In the genomic region with DNA sequence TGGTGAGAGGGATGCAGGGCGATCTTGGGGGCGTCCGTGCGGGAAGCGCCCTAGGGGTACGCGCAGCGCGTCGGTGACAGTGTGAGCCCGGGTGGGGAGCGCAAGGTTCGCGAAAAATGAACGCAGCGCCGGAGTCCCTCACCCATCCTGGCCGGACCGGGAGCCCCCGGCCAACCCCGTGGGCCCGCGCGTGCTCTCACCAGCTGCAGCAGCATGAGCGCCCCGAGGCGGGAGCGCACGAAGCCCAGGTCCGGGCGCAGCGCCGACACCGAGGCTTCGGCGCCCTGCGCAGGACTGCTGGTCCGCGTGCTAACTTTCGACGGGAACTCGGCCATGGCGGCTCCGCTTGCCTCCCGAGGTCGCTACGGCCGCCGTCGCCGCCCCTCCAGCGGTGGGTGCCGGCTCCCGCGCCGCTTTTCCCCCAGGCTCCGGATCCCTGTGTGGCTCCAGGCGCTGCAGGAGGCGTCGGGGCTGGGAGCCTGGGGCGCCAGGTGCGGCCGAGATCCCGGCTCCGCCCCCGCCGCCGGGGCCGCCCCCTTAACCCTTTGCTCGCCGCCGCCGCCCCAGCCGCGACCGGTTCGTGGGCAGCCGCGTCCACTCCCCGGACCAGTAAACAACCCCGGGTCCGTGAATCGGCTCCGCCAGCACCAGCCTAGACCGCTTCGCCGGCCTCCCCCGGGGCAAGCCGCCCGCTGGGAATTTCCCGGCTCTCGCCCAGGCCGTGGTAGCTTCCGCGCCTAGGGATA, we compare ENCODE assay signal across 8 cellular contexts. TPM values are rescaled to one million over a fixed set of nuclear protein-coding genes. Genes with fewer than 3 reads are reported as not detected.
A peak's percentile ranks its signal among the peaks of the same experiment; 100 is the strongest.
DNase-seq lines count a peak whose midpoint lies in the region; ATAC-seq, FAIRE-seq and TF ChIP-seq lines count a peak whose summit lies in the region.

PLLP (minus strand) TSS at position 467 of the 746 bp plus-strand sequence; CDS start at position 335, 132 bp downstream.

- peak; percentile 61 for TF ChIP-seq RAD21 in HepG2 (CRISPR knock-in tag; IDR thresholded peaks at IDR 0.05)

- peak within 1 kb of the TSS in 4 of 7 donors; percentile 32 to 83 (median 64) for H3K27ac Mint-ChIP-seq in CD4-positive, alpha-beta memory T cell

- FAIRE-seq in HepG2 (lab: Jason Lieb, UNC), result no peak

- TF ChIP-seq POLR2A in HepG2 (IDR thresholded peaks at IDR 0.05; ENCODE audit: insufficient read depth in 1 of 2, low read depth in 2 of 2, low read length in 2 of 2), result peak; percentile 52 to 91; a peak in 3 of 4 replicates

- CTCF ChIA-PET in CD4-positive, alpha-beta memory T cell (lab: Charles Lee; ENCODE audit: partially characterized antibody), result interaction anchor here (1.5 kb wide), 1 partner anchor 11 kb away, joined by 3 read pairs; no protein-coding TSS in a partner anchor
- CTCF ChIA-PET in HepG2 (lab: Yijun Ruan, JAX; ENCODE audit: low intra/inter-chr PET ratio, low total read pairs), result no interaction called here

- H3K27me3 ChIP-seq in CD4-positive, alpha-beta memory T cell (ENCODE audit: insufficient read depth, low read length), result no peaks in the 10 kb centered on the region
- peaks cover 1 to 6% of the 10 kb centered on the region in 2 experiments; a peak in 1 of 5 replicates for H3K27me3 ChIP-seq in HepG2 (ENCODE audit: control insufficient read depth in 1 of 2, insufficient read depth in 2 of 2, low read length in 2 of 2)

- H3K9ac ChIP-seq in HepG2 (ENCODE audit: insufficient read depth, low read depth, low read length), result peak within 1 kb of the TSS; percentile 78

- POLR2A ChIA-PET in CD4-positive, alpha-beta memory T cell (lab: Charles Lee; ENCODE audit: partially characterized antibody), result interaction anchor here (0.6 to 1.8 kb wide), 3 partner anchors 15 to 178 kb away, joined by 3 to 5 read pairs (median 5); partner anchors contain the start of genes ARL2BP and POLR2C
- POLR2A ChIA-PET in HepG2 (lab: Yijun Ruan, JAX), result interaction anchor here (2.3 to 3.1 kb wide), 2 partner anchors 39 to 88 kb away, joined by 8 to 14 read pairs; partner anchors contain the start of genes ARL2BP and CX3CL1

- DNase-seq in CD4-positive, alpha-beta memory T cell, result peak in 4 of 5 donors; percentile 27 to 48 (median 39)
- DNase-seq in HT-29 (ENCODE audit: low spot score), result peak; percentile 52
- DNase-seq in activated CD4-positive, alpha-beta T cell treated with anti-CD3 and anti-CD28 coated beads for 4 hours, result peak; percentile 40 to 41
- DNase-seq in dermis blood vessel endothelial cell, result peak; percentile 54
- DNase-seq in HepG2 (ENCODE audit: low spot score), result no peak
- peak in 2 of 3 experiments; percentile 26 to 48 for DNase-seq in stimulated activated CD4-positive, alpha-beta T cell treated with anti-CD3 and anti-CD28 coated beads, TNF-alpha, amount 100 ng/mL, for 4 hours (ENCODE audit: low read depth in 3 of 3)
- DNase-seq in DMS79 treated with DMSO at 0.1 percent for 48 hours (lab: John Stamatoyannopoulos, UW), result no peak

- 16% methylated on average over 47 of the region's 95 CpGs for WGBS in HepG2 (ENCODE audit: low lambda C conversion rate)

- in situ Hi-C loops in HepG2 (cut with HindIII; ENCODE audit: extremely low pct_ligation_motif_present, low pct_unique_long_range_greater_than_20kb), result loop anchor here (5.0 kb wide), 1 partner anchor 97 kb away; the partner anchor contains the start of genes PSME3IP1 and RSPRY1

- peaks cover 31% of the 10 kb centered on the region for H3K4me1 ChIP-seq in CD4-positive, alpha-beta memory T cell (ENCODE audit: insufficient read depth, low read length)
- peaks cover 86% of the 10 kb centered on the region for H3K4me1 ChIP-seq in HepG2 (ENCODE audit: insufficient read depth, low read length)

- peaks cover 7% of the 10 kb centered on the region in 2 donors for H3K27me3 Mint-ChIP-seq in CD4-positive, alpha-beta memory T cell

- H3K4me2 ChIP-seq in HepG2 (ENCODE audit: low read depth, low read length), result peak within 1 kb of the TSS; percentile 89

- H3K79me2 ChIP-seq in HepG2 (ENCODE audit: insufficient read depth, low read length), result peaks cover 36% of the 10 kb centered on the region

- H2AFZ ChIP-seq in HepG2 (ENCODE audit: low read length), result peak within 1 kb of the TSS; percentile 1

- H3K9me3 Mint-ChIP-seq in CD4-positive, alpha-beta memory T cell, result peaks cover 0 to 2% (median 0%) of the 10 kb centered on the region in 8 donors

- H3K4me1 Mint-ChIP-seq in CD4-positive, alpha-beta memory T cell, result peaks cover 14 to 40% (median 24%) of the 10 kb centered on the region in 4 donors

- TF ChIP-seq CTCF in HepG2 (CRISPR knock-in tag; IDR thresholded peaks at IDR 0.05), result no peak; the same call in 1 of the 2 replicates

- peak within 1 kb of the TSS; percentile 65 to 84 (median 76) for H3K4me3 Mint-ChIP-seq in CD4-positive, alpha-beta memory T cell

- no peaks in the 10 kb centered on the region for H3K36me3 Mint-ChIP-seq in CD4-positive, alpha-beta memory T cell

- TF ChIP-seq EP300 in HepG2 (IDR thresholded peaks at IDR 0.05; ENCODE audit: low read depth in 2 of 2, low read length in 2 of 2) (no peak), HepG2 (CRISPR knock-in tag; IDR thresholded peaks at IDR 0.05; ENCODE audit: borderline replicate concordance) (peak; percentile 31; the same call in 1 of the 2 replicates)

- H3K36me3 ChIP-seq in CD4-positive, alpha-beta memory T cell (ENCODE audit: insufficient read depth, low read length), result no peaks in the 10 kb centered on the region
- H3K36me3 ChIP-seq in HepG2 (replicated peaks in 1 of 2; ENCODE audit: control insufficient read depth in 1 of 2, insufficient read depth in 2 of 2, low read length in 2 of 2), result no peaks in the 10 kb centered on the region

- no TSS peak for BruUV-seq in HepG2 (replicated peaks; lab: Mats Ljungman, UMichigan)

- ATAC-seq in HepG2 (peak; percentile 68), HG03565 (IDR thresholded peaks at IDR 0.05; ENCODE audit: unreplicated experiment) (no peak)

- no peak within 1 kb of the TSS for H3K27ac ChIP-seq in CD4-positive, alpha-beta memory T cell (ENCODE audit: low read depth, low read length)
- H3K27ac ChIP-seq in HepG2 (ENCODE audit: extremely low read length, insufficient read depth, low read length), result peak within 1 kb of the TSS; percentile 76

- H3K4me3 ChIP-seq in CD4-positive, alpha-beta memory T cell (ENCODE audit: low read length in 2 of 2), result peak within 1 kb of the TSS in 1 of 2 donors; percentile 54
- H3K4me3 ChIP-seq in HepG2 (replicated peaks in 1 of 3; ENCODE audit: insufficient read depth in 1 of 3, low read depth in 2 of 3, low read length in 3 of 3), result peak within 1 kb of the TSS; percentile 75 to 91 (median 78)

- intact Hi-C loops in CD4-positive, alpha-beta memory T cell (cut with micrococcal nuclease), result loop anchor here (1.0 to 5.0 kb wide), 2 partner anchors 16 to 37 kb away; partner anchors contain the start of gene ARL2BP
- intact Hi-C loops in HepG2 (cut with micrococcal nuclease; ENCODE audit: unreplicated experiment), result loop anchor here (5.0 kb wide), 2 partner anchors 97 to 202 kb away; partner anchors contain the start of genes PSME3IP1 and RSPRY1

- no peaks in the 10 kb centered on the region for H4K20me1 ChIP-seq in HepG2 (ENCODE audit: insufficient read depth, low read length)

- H3K9me3 ChIP-seq in CD4-positive, alpha-beta memory T cell (ENCODE audit: control insufficient read depth in 1 of 2, low read length in 2 of 2), result no peaks in the 10 kb centered on the region
- no peaks in the 10 kb centered on the region for H3K9me3 ChIP-seq in HepG2 (ENCODE audit: low read length)

TF ChIP-seq in HepG2, 621 proteins besides CTCF, POLR2A, EP300 and RAD21 (continues in another document):
- TF ChIP-seq ZFP36L2 (CRISPR knock-in tag; IDR thresholded peaks at IDR 0.05) (no peak), HES4 (CRISPR knock-in tag; IDR thresholded peaks at IDR 0.05; ENCODE audit: borderline replicate concordance) (peak; percentile 99), TAF1 (CRISPR knock-in tag; IDR thresholded peaks at IDR 0.05) (peak; percentile 97), TBL1XR1 (IDR thresholded peaks at IDR 0.05; ENCODE audit: borderline replicate concordance, low read length, partially characterized antibody) (no peak), ZNF143 (CRISPR knock-in tag; IDR thresholded peaks at IDR 0.05) (peak; percentile 50; the same call in 1 of the 2 replicates), ZNF12 (CRISPR knock-in tag; IDR thresholded peaks at IDR 0.05) (0 out of 2 replicates have a peak, but pooled peaks have one; percentile 22), ERF (CRISPR knock-in tag; IDR thresholded peaks at IDR 0.05) (peak; percentile 89), DPF2 (CRISPR knock-in tag; IDR thresholded peaks at IDR 0.05; ENCODE audit: borderline replicate concordance, low read depth) (peak; percentile 69; the same call in 1 of the 2 replicates), CAMTA2 (CRISPR knock-in tag; IDR thresholded peaks at IDR 0.05; ENCODE audit: borderline replicate concordance) (peak; percentile 85; the same call in 1 of the 2 replicates)

RNA-seq across cellular contexts. Expression of gene PLLP, which starts in this region (rescaled TPM):
- 1 to 10 TPM; 1.6 to 2.4 TPM for total RNA-seq in CD4-positive, alpha-beta memory T cell
- 1 to 10 TPM; 1.6 to 2.2 TPM for polyA plus RNA-seq in CD4-positive, alpha-beta memory T cell
- 0.13 and 0.16 TPM in 2 replicates for total RNA-seq in HT-29 (2014; rRNA removed; shearing (Covaris generic))
- total RNA-seq in dermis blood vessel endothelial cell (13.8 and 16.9 TPM in 2 replicates), HepG2 (2016; rRNA removed; fragmentation: Illumina TruSeq; extraction: Trizol) (39.5 and 60.6 TPM in 2 replicates)
- 31.6 and 42.4 TPM in 2 replicates for total RNA-seq in HepG2 (2016; cell fraction: cytosol; rRNA removed; fragmentation: Illumina TruSeq; extraction: Trizol; ENCODE audit: low read depth)
- 36.8 and 62.7 TPM in 2 replicates for total RNA-seq in HepG2 (2016; cell fraction: insoluble cytoplasmic fraction; rRNA removed; fragmentation: Illumina TruSeq; extraction: Trizol)
- 53.7 and 65.8 TPM in 2 replicates for total RNA-seq in HepG2 (2016; cell fraction: membrane; rRNA removed; fragmentation: Illumina TruSeq; extraction: Trizol)
- total RNA-seq in HepG2 (2016; cell fraction: nucleus; rRNA removed; fragmentation: Illumina TruSeq; extraction: Trizol), result 44.1 and 48.9 TPM in 2 replicates
- polyA plus RNA-seq in HepG2 (2011; rRNA removed), result 127 and 160 TPM in 2 replicates
- 145 and 183 TPM in 2 replicates for polyA plus RNA-seq in HepG2 (2011; cell fraction: cytosol; rRNA removed)
- 77.5 and 88.9 TPM in 2 replicates for polyA plus RNA-seq in HepG2 (2011; cell fraction: nucleus; rRNA removed)
- polyA plus RNA-seq in HepG2 (2012), result 40.5 and 51.4 TPM in 2 replicates
- polyA plus RNA-seq in HepG2 (2016; cell fraction: cytosol; fragmentation: Illumina TruSeq; extraction: Trizol; ENCODE audit: low read depth), result 35.9 and 51.7 TPM in 2 replicates
- 47.5 and 48.8 TPM in 2 replicates for polyA plus RNA-seq in HepG2 (2016; cell fraction: insoluble cytoplasmic fraction; fragmentation: Illumina TruSeq; extraction: Trizol; ENCODE audit: low read depth)
- polyA plus RNA-seq in HepG2 (2016; cell fraction: membrane; fragmentation: Illumina TruSeq; extraction: Trizol; ENCODE audit: low read depth), result 56.6 and 67.1 TPM in 2 replicates
- 83.7 and 88.2 TPM in 2 replicates for polyA plus RNA-seq in HepG2 (2016; cell fraction: nucleus; fragmentation: Illumina TruSeq; extraction: Trizol; ENCODE audit: insufficient read depth, low read depth)
- polyA minus RNA-seq in HepG2 (2011; rRNA and poly(A)+ RNA removed; ENCODE audit: low replicate concordance), result 159 and 370 TPM in 2 replicates
- polyA minus RNA-seq in HepG2 (2011; cell fraction: cytosol; rRNA and poly(A)+ RNA removed), result 54.5 and 69.4 TPM in 2 replicates
- polyA minus RNA-seq in HepG2 (2011; cell fraction: nucleus; rRNA and poly(A)+ RNA removed), result 23.7 and 30.3 TPM in 2 replicates

Comparison
In these comparisons a context has a peak if more than half of its experiments do, and no peak if none do; other contexts are left out.
1. RNA of gene PLLP (polyA plus RNA-seq): 35.9 to 183 TPM in HepG2; 1.6 to 2.2 TPM in CD4-positive, alpha-beta memory T cell; every median in the first group is over 10 times any median in the second.
2. Peak in DNase-seq in HT-29; RNA of the gene not detected or under 1 TPM.
3. DNase-seq: peak in CD4-positive, alpha-beta memory T cell (4 of 5), activated CD4-positive, alpha-beta T cell treated with anti-CD3 and anti-CD28 coated beads for 4 hours (2 of 2), dermis blood vessel endothelial cell (single experiment) and stimulated activated CD4-positive, alpha-beta T cell treated with anti-CD3 and anti-CD28 coated beads, TNF-alpha, amount 100 ng/mL, for 4 hours (2 of 3); none in HepG2 (single experiment) and DMS79 treated with DMSO at 0.1 percent for 48 hours (single experiment).